9 cellular contexts compared by ENCODE assay signal in genomic region chr15:74396445-74397238, GRCh38. TPM values are rescaled to one million over a fixed set of nuclear protein-coding genes. Genes with fewer than 3 reads are reported as not detected.
DNase-seq lines count a peak whose midpoint lies in the region; ATAC-seq and TF ChIP-seq lines count a peak whose summit lies in the region.
"Had no signal": no experiment of that assay in that cellular context is flagged by ENCODE, and none has a peak within 500 bp of the region (broad histone marks: within the 10 kb centered on the region; RNA-seq: fewer than 3 reads in every experiment).

No MANE protein-coding gene starts in this region.

- peaks cover 0 to 7% (median 0%) of the 10 kb centered on the region in 7 donors for H3K9me3 Mint-ChIP-seq in CD14-positive monocyte
- H3K9me3 Mint-ChIP-seq in activated T-cell treated with anti-CD3 and anti-CD28 coated beads, Interleukin-2, amount 50 U/mL, for 4 hours = no peaks in the 10 kb centered on the region
- H3K9me3 Mint-ChIP-seq in naive B cell = no peaks in the 10 kb centered on the region

- TF ChIP-seq EP300 in ovary (IDR thresholded peaks at IDR 0.05) = no peak

- no peak for DNase-seq in CD14-positive monocyte (ENCODE audit: low spot score)
- peak; percentile 74 for DNase-seq in HuH-7.5 (ENCODE audit: low spot score)
- DNase-seq in activated T-cell treated with anti-CD3 and anti-CD28 coated beads, Interleukin-2, amount 50 U/mL, for 4 hours = peak; percentile 54
- DNase-seq in naive B cell = peak; percentile 90
- no peak for DNase-seq in ovary
- no peak for DNase-seq in NCI-H524 (lab: John Stamatoyannopoulos, UW)

- WGBS in ovary, 3 donors = 63 to 70% (median 65%) methylated on average over 9 of the region's 9 CpGs

- intact Hi-C loops in CD14-positive monocyte (cut with micrococcal nuclease) = no loop called here
- intact Hi-C loops in ovary (cut with DNase I) = no loop called here

- no peaks in the 10 kb centered on the region for H3K27me3 ChIP-seq in ovary

- no peak overlapping the region for H3K4me3 ChIP-seq in ovary
- H3K4me3 ChIP-seq: thoracic aorta had no signal

- H3K4me1 Mint-ChIP-seq in CD14-positive monocyte = peaks cover 32% of the 10 kb centered on the region
- peaks cover 92% of the 10 kb centered on the region for H3K4me1 Mint-ChIP-seq in activated T-cell treated with anti-CD3 and anti-CD28 coated beads, Interleukin-2, amount 50 U/mL, for 4 hours (ENCODE audit: low read depth)
- H3K4me1 Mint-ChIP-seq in naive B cell = peaks cover 86 to 94% (median 93%) of the 10 kb centered on the region in 3 donors

- H3K36me3 ChIP-seq in ovary = no peaks in the 10 kb centered on the region
- H3K36me3 ChIP-seq: thoracic aorta had no signal

- no peak overlapping the region for H3K27ac ChIP-seq in ovary
- H3K27ac ChIP-seq: thoracic aorta had no signal

- H3K27ac Mint-ChIP-seq in CD14-positive monocyte (peak overlapping the region in 4 of 7 donors; percentile 49 to 83 (median 74)), naive B cell (peak overlapping the region; percentile 96 to 100 (median 100))

- peak; percentile 56 to 62 for ATAC-seq in activated T-cell treated with anti-CD3 and anti-CD28 coated beads, Interleukin-2, amount 50 U/mL, for 4 hours
- ATAC-seq in naive B cell (ENCODE audit: low read depth in 2 of 2) = peak; percentile 81 to 82
- no peak for ATAC-seq in GM21367 (IDR thresholded peaks at IDR 0.05; ENCODE audit: unreplicated experiment)

- H3K27me3 Mint-ChIP-seq in CD14-positive monocyte (ENCODE audit: low read depth in 3 of 3) (peaks cover 4 to 28% (median 20%) of the 10 kb centered on the region in 3 donors), naive B cell (no peaks in the 10 kb centered on the region)
- no peaks in the 10 kb centered on the region for H3K27me3 Mint-ChIP-seq in activated T-cell treated with anti-CD3 and anti-CD28 coated beads, Interleukin-2, amount 50 U/mL, for 4 hours (ENCODE audit: low read depth)

- no peaks in the 10 kb centered on the region for H3K9me3 ChIP-seq in ovary
- H3K9me3 ChIP-seq: thoracic aorta had no signal

- H3K36me3 Mint-ChIP-seq in CD14-positive monocyte (no peaks in the 10 kb centered on the region), naive B cell (no peaks in the 10 kb centered on the region)
- H3K36me3 Mint-ChIP-seq in activated T-cell treated with anti-CD3 and anti-CD28 coated beads, Interleukin-2, amount 50 U/mL, for 4 hours (ENCODE audit: insufficient read depth) = no peaks in the 10 kb centered on the region

- no peaks in the 10 kb centered on the region for H3K4me1 ChIP-seq in ovary (ENCODE audit: insufficient read depth)

- H3K4me3 Mint-ChIP-seq in CD14-positive monocyte = no peak overlapping the region
- peak overlapping the region; percentile 63 for H3K4me3 Mint-ChIP-seq in activated T-cell treated with anti-CD3 and anti-CD28 coated beads, Interleukin-2, amount 50 U/mL, for 4 hours
- peak overlapping the region; percentile 62 to 89 (median 82) for H3K4me3 Mint-ChIP-seq in naive B cell

- peak; percentile 66 for TF ChIP-seq POLR2A in GM19099 (IDR thresholded peaks at IDR 0.05; ENCODE audit: extremely low read depth, insufficient read length, low read depth)
- no peak for TF ChIP-seq POLR2A in ovary (IDR thresholded peaks at IDR 0.05)

- no peak for TF ChIP-seq CTCF in CD14-positive monocyte (IDR thresholded peaks at IDR 0.05)
- TF ChIP-seq CTCF in ovary (IDR thresholded peaks at IDR 0.05) = no peak

RNA-seq across cellular contexts. Expression of gene CYP11A1, which starts 29.2 kb away (rescaled TPM):
- polyA plus RNA-seq in CD14-positive monocyte (not detected), naive B cell (ENCODE audit: low read depth in 6 of 6) (not detected), ovary (1,000 to 10,000 TPM in 1 of 2 donors, 10 to 100 TPM in 1; 30.1 to 1,902 TPM)
- total RNA-seq in activated T-cell treated with anti-CD3 and anti-CD28 coated beads, Interleukin-2, amount 50 U/mL, for 4 hours = under 1 TPM; 0.33 to 0.41 (median 0.40) TPM
- 10 to 100 TPM; 19.9 to 61.3 (median 32.3) TPM for total RNA-seq in ovary
- total RNA-seq: thoracic aorta had no signal

RNA-seq across cellular contexts. Expression of gene SEMA7A, which starts 37.1 kb away (rescaled TPM):
- polyA plus RNA-seq in CD14-positive monocyte (under 1 TPM; 0.04 to 0.15 TPM), naive B cell (ENCODE audit: low read depth in 6 of 6) (1 to 10 TPM in 2 of 6 donors, under 1 TPM in 3, not detected in 1; 0.10 to 1.5 (median 0.62) TPM), ovary (10 to 100 TPM in 1 of 2 donors, 1 to 10 TPM in 1; 9.0 to 98.6 TPM)
- total RNA-seq in activated T-cell treated with anti-CD3 and anti-CD28 coated beads, Interleukin-2, amount 50 U/mL, for 4 hours = 100 to 1,000 TPM; 187 to 215 (median 195) TPM
- 10 to 100 TPM in 3 of 7 donors, 1 to 10 TPM in 4; 3.2 to 10.1 (median 8.3) TPM for total RNA-seq in ovary

Comparison
In these comparisons a context has a peak if more than half of its experiments do, and no peak if none do; other contexts are left out.
1. DNase-seq: peak in HuH-7.5 (single experiment), activated T-cell treated with anti-CD3 and anti-CD28 coated beads, Interleukin-2, amount 50 U/mL, for 4 hours (single experiment) and naive B cell (single experiment); none in CD14-positive monocyte (single experiment), ovary (0 of 5) and NCI-H524 (0 of 2).
2. H3K4me3 Mint-ChIP-seq: peak in activated T-cell treated with anti-CD3 and anti-CD28 coated beads, Interleukin-2, amount 50 U/mL, for 4 hours (single experiment) and naive B cell (8 of 8); none in CD14-positive monocyte (0 of 2).
3. RNA of gene CYP11A1, which starts 29.2 kb away (polyA plus RNA-seq): 30.1 to 1,902 TPM in ovary; not detected in CD14-positive monocyte and not detected in naive B cell; every median in the first group is over 10 times any median in the second.
4. RNA of gene SEMA7A, which starts 37.1 kb away (polyA plus RNA-seq): 9.0 to 98.6 TPM in ovary; 0.10 to 1.5 TPM in naive B cell and 0.04 to 0.15 TPM in CD14-positive monocyte; every median in the first group is over 4 times any median in the second.